In genomic region chr3:169604568-169604967, GRCh38 we compare ENCODE assay signal across 16 cellular contexts. TPM values are rescaled to one million over a fixed set of nuclear protein-coding genes. Genes with fewer than 3 reads are reported as not detected.
DNase-seq lines count a peak whose midpoint lies in the region; ATAC-seq, FAIRE-seq and TF ChIP-seq lines count a peak whose summit lies in the region.
"Had no signal": no experiment of that assay in that cellular context is flagged by ENCODE, and none has a peak within 500 bp of the region (broad histone marks: within the 10 kb centered on the region; RNA-seq: fewer than 3 reads in every experiment).

No MANE protein-coding gene starts in this region.

- no peak for TF ChIP-seq POLR2A in H54 (IDR thresholded peaks at IDR 0.05; ENCODE audit: low read depth, low read length)
- no peak for TF ChIP-seq POLR2A in HepG2 (IDR thresholded peaks at IDR 0.05; ENCODE audit: insufficient read depth in 1 of 2, low read depth in 2 of 2, low read length in 2 of 2)

- POLR2A ChIA-PET in HepG2 (lab: Yijun Ruan, JAX) = no interaction called here

- no peak for TF ChIP-seq RAD21 in HepG2 (CRISPR knock-in tag; IDR thresholded peaks at IDR 0.05)

- H3K4me2 ChIP-seq in HepG2 (ENCODE audit: low read depth, low read length) = no peak overlapping the region

- TF ChIP-seq EP300 in HepG2 (IDR thresholded peaks at IDR 0.05; ENCODE audit: low read depth in 2 of 2, low read length in 2 of 2) = no peak
- TF ChIP-seq EP300 in HepG2 (CRISPR knock-in tag; IDR thresholded peaks at IDR 0.05; ENCODE audit: borderline replicate concordance) = no peak

- 16% methylated on average over 1 of the region's 1 CpG for WGBS in HepG2 (ENCODE audit: low lambda C conversion rate)

- ATAC-seq in RWPE2 (ENCODE audit: low read depth) = peak; percentile 19; the same call in 1 of the 3 replicates
- ATAC-seq in HepG2 = no peak
- ATAC-seq: activated CD4-positive, CD25-positive, alpha-beta regulatory T cell treated with anti-CD3 and anti-CD28 coated beads, Interleukin-2, amount 50 U/mL, for 24 hours had no signal

- intact Hi-C loops in HepG2 (cut with micrococcal nuclease; ENCODE audit: unreplicated experiment) = no loop called here

- no peaks in the 10 kb centered on the region for H3K9me3 ChIP-seq in RWPE2 (ENCODE audit: severe bottlenecking)
- H3K9me3 ChIP-seq in HepG2 (ENCODE audit: low read length) = no peaks in the 10 kb centered on the region
- H3K9me3 ChIP-seq: left ventricle myocardium inferior, ovary had no signal

- H3K27ac ChIP-seq in RWPE2 (ENCODE audit: poor library complexity, severe bottlenecking) = no peak overlapping the region
- H3K27ac ChIP-seq in HepG2 (ENCODE audit: extremely low read length, insufficient read depth, low read length) = no peak overlapping the region
- H3K27ac ChIP-seq: left ventricle myocardium inferior, ovary had no signal

- H3K27me3 ChIP-seq in RWPE2 (ENCODE audit: insufficient read depth, poor library complexity, severe bottlenecking) = no peaks in the 10 kb centered on the region
- no peaks in the 10 kb centered on the region for H3K27me3 ChIP-seq in HepG2 (ENCODE audit: control insufficient read depth in 1 of 2, insufficient read depth in 2 of 2, low read length in 2 of 2)
- H3K27me3 ChIP-seq: ovary had no signal

- no peaks in the 10 kb centered on the region for H4K20me1 ChIP-seq in HepG2 (ENCODE audit: insufficient read depth, low read length)

- FAIRE-seq in H54 (lab: Jason Lieb, UNC) (peak; percentile 66), HepG2 (lab: Jason Lieb, UNC) (no peak)
- FAIRE-seq: frontal cortex had no signal

- in situ Hi-C loops in Caki2 (cut with HindIII; ENCODE audit: low pct_unique_long_range_greater_than_20kb, low sequenced_read_pairs) = no loop called here
- in situ Hi-C loops in HepG2 (cut with HindIII; ENCODE audit: extremely low pct_ligation_motif_present, low pct_unique_long_range_greater_than_20kb) = no loop called here

- H3K9ac ChIP-seq in HepG2 (ENCODE audit: insufficient read depth, low read depth, low read length) = no peak overlapping the region

- H3K36me3 ChIP-seq in RWPE2 (ENCODE audit: low read depth) (no peaks in the 10 kb centered on the region), HepG2 (replicated peaks in 1 of 2; ENCODE audit: control insufficient read depth in 1 of 2, insufficient read depth in 2 of 2, low read length in 2 of 2) (no peaks in the 10 kb centered on the region)
- H3K36me3 ChIP-seq: left ventricle myocardium inferior, ovary had no signal

- no TSS peak for BruUV-seq in HepG2 (replicated peaks; lab: Mats Ljungman, UMichigan)

- CTCF ChIA-PET in HepG2 (lab: Yijun Ruan, JAX; ENCODE audit: low intra/inter-chr PET ratio, low total read pairs) = no interaction called here

- H2AFZ ChIP-seq in HepG2 (ENCODE audit: low read length) = no peak overlapping the region

- DNase-seq in Caki2 (ENCODE audit: low read depth) (peak; percentile 11), H54 (ENCODE audit: insufficient read length, low spot score) (no peak), RWPE2 (ENCODE audit: low spot score) (no peak), iPS-NIHi11 (ENCODE audit: low spot score) (peak; percentile 27), T-helper 2 cell (no peak), NOMO-1 (lab: John Stamatoyannopoulos, UW; ENCODE audit: unreplicated experiment in 2 of 2) (no peak), NCI-H526 (lab: John Stamatoyannopoulos, UW) (no peak), HepG2 (ENCODE audit: low spot score) (no peak)
- DNase-seq: activated effector memory CD4-positive, alpha-beta T cell treated with anti-CD3 and anti-CD28 coated beads, Interleukin-2, amount 50 U/mL, for 16 hours; H7; left ventricle myocardium inferior; NCI-H1105; ovary; stimulated activated CD4-positive, alpha-beta T cell treated with anti-CD3 and anti-CD28 coated beads, Interleukin-4, amount 100 ng/mL, for 1 hour had no signal

- H3K79me2 ChIP-seq in HepG2 (ENCODE audit: insufficient read depth, low read length) = no peaks in the 10 kb centered on the region

- H3K4me3 ChIP-seq in RWPE2 (ENCODE audit: severe bottlenecking) = no peak overlapping the region
- H3K4me3 ChIP-seq in HepG2 (replicated peaks in 1 of 3; ENCODE audit: insufficient read depth in 1 of 3, low read depth in 2 of 3, low read length in 3 of 3) = no peak overlapping the region
- H3K4me3 ChIP-seq: left ventricle myocardium inferior, ovary had no signal

- H3K4me1 ChIP-seq in RWPE2 (ENCODE audit: insufficient read depth, poor library complexity, severe bottlenecking) (no peaks in the 10 kb centered on the region), HepG2 (ENCODE audit: insufficient read depth, low read length) (no peaks in the 10 kb centered on the region)
- H3K4me1 ChIP-seq: left ventricle myocardium inferior had no signal

- peak; percentile 17 for TF ChIP-seq CTCF in RWPE2 (IDR thresholded peaks at IDR 0.05; ENCODE audit: poor library complexity, severe bottlenecking)
- TF ChIP-seq CTCF in HepG2 (CRISPR knock-in tag; IDR thresholded peaks at IDR 0.05) = no peak

TF ChIP-seq in HepG2, 621 proteins besides CTCF, POLR2A, EP300 and RAD21:
- no peak for TF ChIP-seq ZNF276 (CRISPR knock-in tag; IDR thresholded peaks at IDR 0.05; ENCODE audit: low read depth)
- no peak for TF ChIP-seq CCAR2 (optimal IDR thresholded peaks at IDR 0.05; ENCODE audit: low read depth, low read length)
- TF ChIP-seq ONECUT2 (CRISPR knock-in tag; IDR thresholded peaks at IDR 0.05) = no peak
- TF ChIP-seq ZNF790 (CRISPR knock-in tag; IDR thresholded peaks at IDR 0.05; ENCODE audit: borderline replicate concordance) = no peak
- no peak for TF ChIP-seq ZNF512 (CRISPR knock-in tag; IDR thresholded peaks at IDR 0.05)
- no peak for TF ChIP-seq ZNF552 (CRISPR knock-in tag; IDR thresholded peaks at IDR 0.05; ENCODE audit: borderline replicate concordance)
- TF ChIP-seq HMG20B (CRISPR knock-in tag; conservative IDR thresholded peaks at IDR 0.05) = no peak
- no peak for TF ChIP-seq ZFP82 (CRISPR knock-in tag; IDR thresholded peaks at IDR 0.05; ENCODE audit: borderline replicate concordance)

RNA-seq across cellular contexts. Expression of gene MECOM, which starts 58.9 kb away (rescaled TPM):
- total RNA-seq in Caki2 (2014; rRNA removed; shearing (Covaris generic); ENCODE audit: low replicate concordance) = 1.1 and 3.6 TPM in 2 replicates
- total RNA-seq in HepG2 (2016; rRNA removed; fragmentation: Illumina TruSeq; extraction: Trizol) = 0.17 and 0.18 TPM in 2 replicates
- 0.09 TPM in 1 of 2 replicates, not detected in the other for total RNA-seq in HepG2 (2016; cell fraction: cytosol; rRNA removed; fragmentation: Illumina TruSeq; extraction: Trizol; ENCODE audit: low read depth)
- 0.10 and 0.15 TPM in 2 replicates for total RNA-seq in HepG2 (2016; cell fraction: insoluble cytoplasmic fraction; rRNA removed; fragmentation: Illumina TruSeq; extraction: Trizol)
- total RNA-seq in HepG2 (2016; cell fraction: membrane; rRNA removed; fragmentation: Illumina TruSeq; extraction: Trizol) = 0.06 and 0.07 TPM in 2 replicates
- 0.31 and 0.41 TPM in 2 replicates for total RNA-seq in HepG2 (2016; cell fraction: nucleus; rRNA removed; fragmentation: Illumina TruSeq; extraction: Trizol)
- 0.04 and 0.29 TPM in 2 replicates for polyA plus RNA-seq in HepG2 (2011; rRNA removed)
- 0.03 and 0.08 TPM in 2 replicates for polyA plus RNA-seq in HepG2 (2011; cell fraction: cytosol; rRNA removed)
- 0.05 and 0.10 TPM in 2 replicates for polyA plus RNA-seq in HepG2 (2011; cell fraction: nucleus; rRNA removed)
- polyA plus RNA-seq in HepG2 (2012) = 0.05 TPM in 1 of 2 replicates, not detected in the other
- polyA plus RNA-seq in HepG2 (2016; cell fraction: cytosol; fragmentation: Illumina TruSeq; extraction: Trizol; ENCODE audit: low read depth) = not detected in 2 replicates
- polyA plus RNA-seq in HepG2 (2016; cell fraction: insoluble cytoplasmic fraction; fragmentation: Illumina TruSeq; extraction: Trizol; ENCODE audit: low read depth) = 0.08 and 0.10 TPM in 2 replicates
- polyA plus RNA-seq in HepG2 (2016; cell fraction: membrane; fragmentation: Illumina TruSeq; extraction: Trizol; ENCODE audit: low read depth) = 0.03 TPM in 1 of 2 replicates, not detected in the other
- 0.20 and 0.21 TPM in 2 replicates for polyA plus RNA-seq in HepG2 (2016; cell fraction: nucleus; fragmentation: Illumina TruSeq; extraction: Trizol; ENCODE audit: insufficient read depth, low read depth)
- polyA minus RNA-seq in HepG2 (2011; rRNA and poly(A)+ RNA removed; ENCODE audit: low replicate concordance) = 37.6 TPM in 1 of 2 replicates, not detected in the other
- polyA minus RNA-seq in HepG2 (2011; cell fraction: cytosol; rRNA and poly(A)+ RNA removed) = 0.35 TPM in 1 of 2 replicates, not detected in the other
- 0.62 and 0.77 TPM in 2 replicates for polyA minus RNA-seq in HepG2 (2011; cell fraction: nucleus; rRNA and poly(A)+ RNA removed)

Comparison
In these comparisons a context has a peak if more than half of its experiments do, and no peak if none do; other contexts are left out.
1. DNase-seq: peak in Caki2 (single experiment) and iPS-NIHi11 (single experiment); none in H54 (single experiment), RWPE2 (single experiment), T-helper 2 cell (0 of 5), NOMO-1 (0 of 2), NCI-H526 (0 of 2) and HepG2 (single experiment).